1 cellular context compared by ENCODE assay signal in genomic region chr12:21353487-21353886, GRCh38.
TF ChIP-seq lines count a peak whose summit lies in the region.

No MANE protein-coding gene starts in this region.

TF ChIP-seq in H1, 55 proteins besides CTCF, POLR2A, EP300 and RAD21 (continued from another document):
- no peak for TF ChIP-seq CTBP2 (IDR thresholded peaks at IDR 0.05; ENCODE audit: borderline replicate concordance, insufficient read depth, insufficient read length, low read length)
- no peak for TF ChIP-seq KDM1A (IDR thresholded peaks at IDR 0.05; ENCODE audit: borderline replicate concordance, low read length)
- TF ChIP-seq ASH2L (IDR thresholded peaks at IDR 0.05; ENCODE audit: low read length) = no peak
- no peak for TF ChIP-seq BACH1 (IDR thresholded peaks at IDR 0.05; ENCODE audit: low read length)
